Comparison of ENCODE assay signal across 1 cellular context in the genomic region with DNA sequence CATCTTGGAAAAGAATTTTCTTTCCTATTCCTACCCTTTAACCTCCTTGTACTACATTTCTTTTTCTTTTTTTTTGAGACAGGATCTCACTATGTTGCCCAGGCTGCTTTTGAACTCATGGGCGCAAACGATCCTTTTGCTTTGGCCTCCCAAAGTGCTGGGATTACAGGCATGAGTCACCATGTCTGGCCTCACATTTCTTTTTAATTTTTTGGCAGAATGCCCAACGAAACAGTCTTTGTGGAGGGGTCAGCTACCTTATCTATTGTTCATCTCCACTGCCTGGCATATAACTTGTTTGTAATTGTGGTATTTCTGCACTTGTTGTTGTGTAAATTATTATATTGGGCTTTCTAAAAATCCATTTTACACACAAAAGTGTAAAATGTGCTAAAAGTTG.
A peak's percentile ranks its signal among the peaks of the same experiment; 100 is the strongest.
TF ChIP-seq lines count a peak whose summit lies in the region.

No MANE protein-coding gene starts in this region.

TF ChIP-seq in K562, 482 proteins besides CTCF, POLR2A, EP300 and RAD21 (continued from another document):
- TF ChIP-seq ZNF133 (CRISPR knock-in tag; IDR thresholded peaks at IDR 0.05): no peak
- TF ChIP-seq ZNF263 (CRISPR knock-in tag; IDR thresholded peaks at IDR 0.05; ENCODE audit: borderline replicate concordance): no peak
- peak; percentile 90 for TF ChIP-seq NFIC (IDR thresholded peaks at IDR 0.05)
- no peak for TF ChIP-seq PHF20 (IDR thresholded peaks at IDR 0.05; ENCODE audit: partially characterized antibody)
- peak; percentile 26; the same call in 1 of the 2 replicates for TF ChIP-seq MYBL2 (IDR thresholded peaks at IDR 0.05; ENCODE audit: low read depth)
- TF ChIP-seq MYBL2 (CRISPR knock-in tag; IDR thresholded peaks at IDR 0.05; ENCODE audit: borderline replicate concordance): no peak
- TF ChIP-seq, protein P1, sequence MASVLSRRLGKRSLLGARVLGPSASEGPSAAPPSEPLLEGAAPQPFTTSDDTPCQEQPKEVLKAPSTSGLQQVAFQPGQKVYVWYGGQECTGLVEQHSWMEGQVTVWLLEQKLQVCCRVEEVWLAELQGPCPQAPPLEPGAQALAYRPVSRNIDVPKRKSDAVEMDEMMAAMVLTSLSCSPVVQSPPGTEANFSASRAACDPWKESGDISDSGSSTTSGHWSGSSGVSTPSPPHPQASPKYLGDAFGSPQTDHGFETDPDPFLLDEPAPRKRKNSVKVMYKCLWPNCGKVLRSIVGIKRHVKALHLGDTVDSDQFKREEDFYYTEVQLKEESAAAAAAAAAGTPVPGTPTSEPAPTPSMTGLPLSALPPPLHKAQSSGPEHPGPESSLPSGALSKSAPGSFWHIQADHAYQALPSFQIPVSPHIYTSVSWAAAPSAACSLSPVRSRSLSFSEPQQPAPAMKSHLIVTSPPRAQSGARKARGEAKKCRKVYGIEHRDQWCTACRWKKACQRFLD (CRISPR knock-in tag; IDR thresholded peaks at IDR 0.05): no peak
- TF ChIP-seq MTA3 (IDR thresholded peaks at IDR 0.05; ENCODE audit: borderline replicate concordance): no peak
- 0 out of 2 replicates have a peak, but pooled peaks have one; percentile 60 for TF ChIP-seq SMARCA5 (IDR thresholded peaks at IDR 0.05)
- peak; percentile 75 for TF ChIP-seq FOSL1 (tag; conservative IDR thresholded peaks at IDR 0.05)
- TF ChIP-seq HDAC6 (IDR thresholded peaks at IDR 0.05; ENCODE audit: low read depth, low read length): no peak
- peak; percentile 62; the same call in 1 of the 2 replicates for TF ChIP-seq SMARCA4 (IDR thresholded peaks at IDR 0.05)
- 0 out of 2 replicates have a peak, but pooled peaks have one; percentile 13 for TF ChIP-seq JUN (IDR thresholded peaks at IDR 0.05; ENCODE audit: borderline replicate concordance, low read depth, low read length)
- TF ChIP-seq JUN (CRISPR knock-in tag; IDR thresholded peaks at IDR 0.05; ENCODE audit: borderline replicate concordance): no peak
- TF ChIP-seq JUND (IDR thresholded peaks at IDR 0.05; ENCODE audit: borderline replicate concordance, low read depth, low read length): peak; percentile 71; the same call in 1 of the 2 replicates
- TF ChIP-seq JUND (tag; IDR thresholded peaks at IDR 0.05; ENCODE audit: borderline replicate concordance, low read depth, low read length): peak; percentile 68; the same call in 2 of the 3 replicates
- TF ChIP-seq, protein P2, sequence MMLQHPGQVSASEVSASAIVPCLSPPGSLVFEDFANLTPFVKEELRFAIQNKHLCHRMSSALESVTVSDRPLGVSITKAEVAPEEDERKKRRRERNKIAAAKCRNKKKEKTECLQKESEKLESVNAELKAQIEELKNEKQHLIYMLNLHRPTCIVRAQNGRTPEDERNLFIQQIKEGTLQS (IDR thresholded peaks at IDR 0.05): peak; percentile 72
- TF ChIP-seq, protein P2 (CRISPR knock-in tag; conservative IDR thresholded peaks at IDR 0.05): no peak
- 0 out of 4 replicates have a peak, but pooled peaks of 1 of the 2 experiments have one; percentile 32 for TF ChIP-seq KDM1A (IDR thresholded peaks at IDR 0.05)
- TF ChIP-seq, protein P3, sequence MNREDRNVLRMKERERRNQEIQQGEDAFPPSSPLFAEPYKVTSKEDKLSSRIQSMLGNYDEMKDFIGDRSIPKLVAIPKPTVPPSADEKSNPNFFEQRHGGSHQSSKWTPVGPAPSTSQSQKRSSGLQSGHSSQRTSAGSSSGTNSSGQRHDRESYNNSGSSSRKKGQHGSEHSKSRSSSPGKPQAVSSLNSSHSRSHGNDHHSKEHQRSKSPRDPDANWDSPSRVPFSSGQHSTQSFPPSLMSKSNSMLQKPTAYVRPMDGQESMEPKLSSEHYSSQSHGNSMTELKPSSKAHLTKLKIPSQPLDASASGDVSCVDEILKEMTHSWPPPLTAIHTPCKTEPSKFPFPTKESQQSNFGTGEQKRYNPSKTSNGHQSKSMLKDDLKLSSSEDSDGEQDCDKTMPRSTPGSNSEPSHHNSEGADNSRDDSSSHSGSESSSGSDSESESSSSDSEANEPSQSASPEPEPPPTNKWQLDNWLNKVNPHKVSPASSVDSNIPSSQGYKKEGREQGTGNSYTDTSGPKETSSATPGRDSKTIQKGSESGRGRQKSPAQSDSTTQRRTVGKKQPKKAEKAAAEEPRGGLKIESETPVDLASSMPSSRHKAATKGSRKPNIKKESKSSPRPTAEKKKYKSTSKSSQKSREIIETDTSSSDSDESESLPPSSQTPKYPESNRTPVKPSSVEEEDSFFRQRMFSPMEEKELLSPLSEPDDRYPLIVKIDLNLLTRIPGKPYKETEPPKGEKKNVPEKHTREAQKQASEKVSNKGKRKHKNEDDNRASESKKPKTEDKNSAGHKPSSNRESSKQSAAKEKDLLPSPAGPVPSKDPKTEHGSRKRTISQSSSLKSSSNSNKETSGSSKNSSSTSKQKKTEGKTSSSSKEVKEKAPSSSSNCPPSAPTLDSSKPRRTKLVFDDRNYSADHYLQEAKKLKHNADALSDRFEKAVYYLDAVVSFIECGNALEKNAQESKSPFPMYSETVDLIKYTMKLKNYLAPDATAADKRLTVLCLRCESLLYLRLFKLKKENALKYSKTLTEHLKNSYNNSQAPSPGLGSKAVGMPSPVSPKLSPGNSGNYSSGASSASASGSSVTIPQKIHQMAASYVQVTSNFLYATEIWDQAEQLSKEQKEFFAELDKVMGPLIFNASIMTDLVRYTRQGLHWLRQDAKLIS (CRISPR knock-in tag; IDR thresholded peaks at IDR 0.05): no peak
- TF ChIP-seq ADNP (tag; IDR thresholded peaks at IDR 0.05): no peak
- TF ChIP-seq SRSF1 (IDR thresholded peaks at IDR 0.05; ENCODE audit: low read depth, low read length): no peak
- peak; percentile 38; the same call in 1 of the 2 replicates for TF ChIP-seq DPF2 (IDR thresholded peaks at IDR 0.05)
- TF ChIP-seq ARID1B (IDR thresholded peaks at IDR 0.05): 0 out of 2 replicates have a peak, but pooled peaks have one; percentile 28
- TF ChIP-seq HDGF (IDR thresholded peaks at IDR 0.05): no peak
- TF ChIP-seq JUNB (CRISPR knock-in tag; conservative IDR thresholded peaks at IDR 0.05): no peak
- TF ChIP-seq ATF7 (IDR thresholded peaks at IDR 0.05): no peak
